ENCODE assay signal across 24 cellular contexts in the genomic region with DNA sequence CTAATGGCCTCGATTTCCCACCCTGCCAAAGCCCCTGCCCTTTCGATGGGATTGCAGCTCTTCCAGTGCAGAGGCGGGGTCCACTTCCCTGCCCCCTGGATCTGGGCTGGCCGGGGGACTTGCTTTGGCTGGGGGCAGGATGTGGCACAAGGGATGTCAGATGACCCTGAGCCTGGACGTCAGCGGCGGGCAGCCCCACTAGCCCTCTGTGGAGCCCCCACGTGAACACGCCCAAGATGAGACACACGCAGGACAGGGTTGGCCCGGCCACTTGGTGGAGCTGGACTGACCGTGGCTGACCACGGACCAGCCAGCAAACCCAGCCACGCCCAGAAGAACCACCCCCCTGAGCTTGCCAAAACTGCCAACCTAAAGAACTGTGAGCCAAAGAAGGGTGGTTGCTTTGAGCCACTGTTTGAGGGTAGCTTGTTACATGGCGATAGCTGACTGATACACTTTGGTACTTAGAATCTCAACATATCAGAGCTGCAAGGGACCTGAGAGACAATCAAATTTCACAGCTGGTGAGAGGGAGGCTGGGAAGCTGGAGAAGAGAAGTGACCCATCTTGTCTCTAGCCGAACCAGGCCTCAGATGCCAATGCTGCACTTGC. TPM values are rescaled to one million over a fixed set of nuclear protein-coding genes. Genes with fewer than 3 reads are reported as not detected.
DNase-seq lines count a peak whose midpoint lies in the region; ATAC-seq, FAIRE-seq and TF ChIP-seq lines count a peak whose summit lies in the region.
"Had no signal": no experiment of that assay in that cellular context is flagged by ENCODE, and none has a peak within 500 bp of the region (broad histone marks: within the 10 kb centered on the region; RNA-seq: fewer than 3 reads in every experiment).

No MANE protein-coding gene starts in this region.

- intact Hi-C loops in IMR-90 (cut with micrococcal nuclease): no loop called here
- intact Hi-C loops in K562 (cut with micrococcal nuclease): no loop called here
- intact Hi-C loops in posterior cingulate gyrus (cut with DNase I): no loop called here

- TF ChIP-seq POLR2A in IMR-90 (IDR thresholded peaks at IDR 0.05; ENCODE audit: low read depth, low read length) (no peak), K562 (conservative IDR thresholded peaks at IDR 0.05) (no peak)

- H2BK5ac ChIP-seq in IMR-90 (ENCODE audit: low read depth, low read length, poor library complexity, severe bottlenecking): no peak overlapping the region

- H3K9me1 ChIP-seq in IMR-90 (ENCODE audit: insufficient read depth, low read length) (no peaks in the 10 kb centered on the region), K562 (ENCODE audit: control insufficient read depth, insufficient read depth, low read length) (peaks cover 8% of the 10 kb centered on the region)

- H3K9me3 ChIP-seq in BLaER1 treated with 17β-estradiol and CSF1 and Interleukin-3, amounts not matched to agents 10 nM and 100 nM (replicated peaks in 1 of 11): peaks cover 0 to 10% (median 0%) of the 10 kb centered on the region in 11 experiments; a peak in 2 of 22 replicates
- H3K9me3 ChIP-seq in IMR-90 (ENCODE audit: control insufficient read depth, insufficient read depth, low read length) (peaks cover 4% of the 10 kb centered on the region), K562 (replicated peaks; ENCODE audit: control insufficient read depth, insufficient read depth, low read depth, low read length) (no peaks in the 10 kb centered on the region), Karpas-422 (ENCODE audit: low read length) (no peaks in the 10 kb centered on the region)
- H3K9me3 ChIP-seq: HAP-1 had no signal

- H2AK9ac ChIP-seq in IMR-90 (replicated peaks; ENCODE audit: low read depth, low read length, poor library complexity): no peak overlapping the region

- no peak overlapping the region for H2BK20ac ChIP-seq in IMR-90 (ENCODE audit: low read depth, low read length)

- H3K4me1 ChIP-seq in BLaER1 treated with 17β-estradiol and CSF1 and Interleukin-3, amounts not matched to agents 10 nM and 100 nM: peaks cover 13 to 91% (median 85%) of the 10 kb centered on the region in 10 experiments
- no peaks in the 10 kb centered on the region; the same call in 1 of the 2 replicates for H3K4me1 ChIP-seq in IMR-90 (ENCODE audit: control insufficient read depth, insufficient read depth, low read length)
- H3K4me1 ChIP-seq in K562 (replicated peaks in 1 of 2; ENCODE audit: control insufficient read depth in 2 of 2, insufficient read depth in 2 of 2, low read length in 2 of 2): peaks cover 0 to 55% of the 10 kb centered on the region in 2 experiments; a peak in 3 of 5 replicates
- H3K4me1 ChIP-seq in Karpas-422 (ENCODE audit: low read length): no peaks in the 10 kb centered on the region
- H3K4me1 ChIP-seq: HAP-1 had no signal

- H3K27me3 Mint-ChIP-seq in glutamatergic neuron (ENCODE audit: unreplicated experiment): peaks cover 17% of the 10 kb centered on the region

- no peak overlapping the region for H3K23ac ChIP-seq in IMR-90 (ENCODE audit: low read depth, low read length)

- no peak overlapping the region for H3K56ac ChIP-seq in IMR-90 (ENCODE audit: extremely low read depth, insufficient read depth, low read length)

- peak overlapping the region; percentile 21 for H2AFZ ChIP-seq in IMR-90 (replicated peaks; ENCODE audit: low read length, poor library complexity)
- H2AFZ ChIP-seq in K562 (ENCODE audit: low read depth, low read length): no peak overlapping the region
- H2AFZ ChIP-seq in Karpas-422 (ENCODE audit: low read length): no peak overlapping the region
- H2AFZ ChIP-seq: GM23338 had no signal

- H2BK15ac ChIP-seq in IMR-90 (ENCODE audit: low read depth, low read length): no peak overlapping the region

- no peak overlapping the region for H3K14ac ChIP-seq in IMR-90 (replicated peaks; ENCODE audit: low read depth, low read length)

- 95% methylated on average over 3 of the region's 16 CpGs; no CpG with 5 or more reads in 1 of the 2 experiments for WGBS in IMR-90 (ENCODE audit: extremely low coverage in 2 of 2, insufficient read length in 1 of 2), 2 experiments
- 94% methylated on average over 16 of the region's 16 CpGs for WGBS in K562 (ENCODE audit: insufficient coverage, low coverage, missing lambda C conversion rate)

- peaks cover 32% of the 10 kb centered on the region for H3K4me1 Mint-ChIP-seq in glutamatergic neuron (ENCODE audit: low read depth, unreplicated experiment)
- H3K4me1 Mint-ChIP-seq: CD14-positive monocyte; CD8-positive, alpha-beta memory T cell had no signal

- TF ChIP-seq RAD21 in IMR-90 (IDR thresholded peaks at IDR 0.05; ENCODE audit: low read length) (no peak), K562 (CRISPR knock-in tag; conservative IDR thresholded peaks at IDR 0.05 in 1 of 2, IDR thresholded peaks at IDR 0.05 in 1 of 2) (no peak)

- dilution Hi-C loops in IMR-90 (cut with HindIII; ENCODE audit: low sequenced_read_pairs, unreplicated experiment): no loop called here

- no peak overlapping the region for H2AK5ac ChIP-seq in IMR-90 (ENCODE audit: low read depth, low read length)

- CTCF ChIA-PET in IMR-90 (lab: Yijun Ruan, JAX) (no interaction called here), K562 (lab: Yijun Ruan, JAX; ENCODE audit: low intra/inter-chr PET ratio) (no interaction called here)

- H3K36me3 Mint-ChIP-seq in glutamatergic neuron (ENCODE audit: unreplicated experiment): peaks cover 12% of the 10 kb centered on the region
- H3K36me3 Mint-ChIP-seq: CD8-positive, alpha-beta memory T cell had no signal

- TF ChIP-seq CTCF in IMR-90 (conservative IDR thresholded peaks at IDR 0.05; ENCODE audit: low read depth, low read length) (no peak), K562 (IDR thresholded peaks at IDR 0.05 in 2 of 3, conservative IDR thresholded peaks at IDR 0.05 in 1 of 3; ENCODE audit: insufficient read depth in 2 of 3, low read depth in 1 of 3, low read length in 3 of 3) (no peak), glutamatergic neuron (IDR thresholded peaks at IDR 0.05; ENCODE audit: partially characterized antibody, unreplicated experiment) (no peak), foreskin fibroblast (IDR thresholded peaks at IDR 0.05; ENCODE audit: low read depth, low read length) (no peak)

- peak overlapping the region in 4 of 11 experiments; percentile 50 to 59 (median 57); a peak in 3 of 22 replicates for H3K9ac ChIP-seq in BLaER1 treated with 17β-estradiol and CSF1 and Interleukin-3, amounts not matched to agents 10 nM and 100 nM
- H3K9ac ChIP-seq in IMR-90 (ENCODE audit: low read depth, low read length) (no peak overlapping the region), K562 (ENCODE audit: insufficient read depth in 1 of 2, low read depth in 2 of 2, low read length in 2 of 2) (no peak overlapping the region; a peak in 1 of 4 replicates), Karpas-422 (ENCODE audit: low read length) (no peak overlapping the region)

- no TSS peak for BruUV-seq in IMR-90 (replicated peaks; lab: Mats Ljungman, UMichigan)
- no TSS peak for BruUV-seq in K562 (replicated peaks; lab: Mats Ljungman, UMichigan)

- peaks cover 21% of the 10 kb centered on the region for H3K9me3 Mint-ChIP-seq in glutamatergic neuron (ENCODE audit: unreplicated experiment)
- H3K9me3 Mint-ChIP-seq: CD4-positive, alpha-beta T cell; CD8-positive, alpha-beta memory T cell had no signal

- no peak overlapping the region for H4K5ac ChIP-seq in IMR-90 (ENCODE audit: low read depth, low read length)

- peaks cover 94% of the 10 kb centered on the region for H3K79me2 ChIP-seq in K562 (ENCODE audit: control insufficient read depth, insufficient read depth, low read length)
- no peaks in the 10 kb centered on the region for H3K79me2 ChIP-seq in Karpas-422 (ENCODE audit: low read length)

- peak overlapping the region in 1 of 11 experiments; percentile 60; a peak in 2 of 22 replicates for H3K27ac ChIP-seq in BLaER1 treated with 17β-estradiol and CSF1 and Interleukin-3, amounts not matched to agents 10 nM and 100 nM
- H3K27ac ChIP-seq in IMR-90 (ENCODE audit: insufficient read depth, low read length): no peak overlapping the region
- H3K27ac ChIP-seq in K562 (ENCODE audit: extremely low read depth, low read depth, low read length): no peak overlapping the region
- H3K27ac ChIP-seq in Karpas-422 (ENCODE audit: low read length): no peak overlapping the region

- FAIRE-seq in K562 (lab: Jason Lieb, UNC): no peak
- FAIRE-seq: D721Med, GM12878, GM19239, H54 had no signal

- H4K8ac ChIP-seq in IMR-90 (ENCODE audit: low read depth in 2 of 2, low read length in 2 of 2): no peak overlapping the region

- H3K4me2 ChIP-seq in BLaER1 treated with 17β-estradiol and CSF1 and Interleukin-3, amounts not matched to agents 10 nM and 100 nM: peak overlapping the region in 10 of 11 experiments; percentile 16 to 92 (median 88); a peak in 18 of 22 replicates
- no peak overlapping the region for H3K4me2 ChIP-seq in IMR-90 (ENCODE audit: low read depth, low read length)
- no peak overlapping the region for H3K4me2 ChIP-seq in K562 (ENCODE audit: insufficient read depth, low read length)
- H3K4me2 ChIP-seq in Karpas-422 (ENCODE audit: low read depth, low read length, poor library complexity, severe bottlenecking): no peak overlapping the region
- H3K4me2 ChIP-seq: GM23338 had no signal

- POLR2A ChIA-PET in IMR-90 (lab: Charles Lee; ENCODE audit: unreplicated experiment): no interaction called here
- POLR2A ChIA-PET in K562 (lab: Yijun Ruan, JAX): interaction anchor here (0.6 to 0.7 kb wide), 2 partner anchors 63 to 201 kb away, joined by 3 to 4 read pairs; no protein-coding TSS in a partner anchor

- H3K4me3 Mint-ChIP-seq in glutamatergic neuron (ENCODE audit: unreplicated experiment): no peak overlapping the region
- H3K4me3 Mint-ChIP-seq: CD14-positive monocyte; CD4-positive, alpha-beta T cell; CD8-positive, alpha-beta memory T cell; GM23338 had no signal

- DNase-seq in IMR-90 (no peak), K562 (ENCODE audit: extremely low read depth in 1 of 4, low spot score in 3 of 4) (no peak), glutamatergic neuron (no peak), foreskin fibroblast (no peak), Karpas-422 (no peak), posterior cingulate gyrus (no peak), SIG-M5 (lab: John Stamatoyannopoulos, UW) (no peak)
- DNase-seq: CD4-positive, alpha-beta T cell; CD8-positive, alpha-beta memory T cell; DMS 273 treated with DMSO at 0.1 percent for 48 hours; DMS79; EL; GDM1 had no signal

- no peak for TF ChIP-seq EP300 in K562 (IDR thresholded peaks at IDR 0.05; ENCODE audit: low read length)

- no peak overlapping the region for H4K91ac ChIP-seq in IMR-90 (ENCODE audit: insufficient read depth, low read depth, low read length)

- peaks cover 63 to 91% (median 85%) of the 10 kb centered on the region in 11 experiments; a peak in 21 of 22 replicates for H4K20me1 ChIP-seq in BLaER1 treated with 17β-estradiol and CSF1 and Interleukin-3, amounts not matched to agents 10 nM and 100 nM
- H4K20me1 ChIP-seq in IMR-90 (ENCODE audit: insufficient read depth, low read length) (no peaks in the 10 kb centered on the region; the same call in 1 of the 2 replicates), K562 (replicated peaks; ENCODE audit: control insufficient read depth, insufficient read depth, low read length) (peaks cover 58% of the 10 kb centered on the region), Karpas-422 (ENCODE audit: insufficient read depth, low read depth, low read length) (no peaks in the 10 kb centered on the region)

- ATAC-seq in IMR-90 (ENCODE audit: low read depth): no peak
- no peak for ATAC-seq in K562
- ATAC-seq: GM12878, GM23338 had no signal

- H3K9me2 ChIP-seq in Karpas-422 (replicated peaks; ENCODE audit: insufficient read depth, low read length): no peaks in the 10 kb centered on the region

- H3K4ac ChIP-seq in IMR-90 (ENCODE audit: low read depth, low read length): no peak overlapping the region

- peak overlapping the region; percentile 8 for H3K27ac Mint-ChIP-seq in glutamatergic neuron (ENCODE audit: unreplicated experiment)
- H3K27ac Mint-ChIP-seq: CD4-positive, alpha-beta T cell; CD8-positive, alpha-beta memory T cell; GM23338 had no signal

- no peaks in the 10 kb centered on the region for H3K79me1 ChIP-seq in IMR-90 (ENCODE audit: low read depth in 1 of 2, low read length in 2 of 2)

- peaks cover 0 to 12% (median 3%) of the 10 kb centered on the region in 11 experiments; a peak in 10 of 22 replicates for H3K36me3 ChIP-seq in BLaER1 treated with 17β-estradiol and CSF1 and Interleukin-3, amounts not matched to agents 10 nM and 100 nM
- H3K36me3 ChIP-seq in IMR-90 (ENCODE audit: control insufficient read depth, insufficient read depth, low read length): no peaks in the 10 kb centered on the region
- peaks cover 87% of the 10 kb centered on the region for H3K36me3 ChIP-seq in K562 (ENCODE audit: control insufficient read depth, insufficient read depth, low read length)
- H3K36me3 ChIP-seq in Karpas-422 (ENCODE audit: insufficient read depth, low read length): no peaks in the 10 kb centered on the region
- H3K36me3 ChIP-seq: HAP-1 had no signal

- no peak overlapping the region for H3K18ac ChIP-seq in IMR-90 (ENCODE audit: low read depth, low read length)

- H3K4me3 ChIP-seq in BLaER1 treated with 17β-estradiol and CSF1 and Interleukin-3, amounts not matched to agents 10 nM and 100 nM: no peak overlapping the region
- H3K4me3 ChIP-seq in IMR-90 (ENCODE audit: insufficient read depth, low read depth, low read length): no peak overlapping the region
- H3K4me3 ChIP-seq in K562: no peak overlapping the region
- no peak overlapping the region for H3K4me3 ChIP-seq in foreskin fibroblast (ENCODE audit: low read depth in 1 of 2, low read length in 2 of 2)
- no peak overlapping the region for H3K4me3 ChIP-seq in Karpas-422 (ENCODE audit: low read length)
- H3K4me3 ChIP-seq: GM12878, GM23338, HAP-1 had no signal

- peaks cover 0 to 31% (median 0%) of the 10 kb centered on the region in 11 experiments; a peak in 3 of 22 replicates for H3K27me3 ChIP-seq in BLaER1 treated with 17β-estradiol and CSF1 and Interleukin-3, amounts not matched to agents 10 nM and 100 nM
- H3K27me3 ChIP-seq in IMR-90 (ENCODE audit: control insufficient read depth, insufficient read depth, low read length) (peaks cover 14% of the 10 kb centered on the region; the same call in 1 of the 2 replicates), K562 (ENCODE audit: control insufficient read depth in 2 of 2, insufficient read depth in 2 of 2, low read length in 2 of 2) (no peaks in the 10 kb centered on the region), Karpas-422 (ENCODE audit: low read length) (no peaks in the 10 kb centered on the region)

- H2BK120ac ChIP-seq in IMR-90 (ENCODE audit: low read depth, low read length): no peak overlapping the region

- in situ Hi-C loops in IMR-90 (cut with MboI; ENCODE audit: low sequenced_read_pairs): no loop called here
- in situ Hi-C loops in K562 (cut with MboI): no loop called here

RNA-seq across cellular contexts. Expression of a gene that starts 46.6 kb away (rescaled TPM):
- not detected in 2 replicates for total RNA-seq in IMR-90 (2012; rRNA removed)
- not detected in 2 replicates for polyA plus RNA-seq in IMR-90 (2012; rRNA removed)
- polyA plus RNA-seq in IMR-90 (2012; cell fraction: cytosol; rRNA removed): not detected in 2 replicates
- polyA plus RNA-seq in IMR-90 (2012; cell fraction: nucleus; rRNA removed; ENCODE audit: low replicate concordance): not detected in 2 replicates
- total RNA-seq in K562 (2011; cell fraction: chromatin; rRNA removed; ENCODE audit: low replicate concordance): 0.46 and 2.2 TPM in 2 replicates
- 0.26 and 0.50 TPM in 2 replicates for total RNA-seq in K562 (2011; cell fraction: nucleolus; rRNA removed)
- 0.29 and 0.99 TPM in 2 replicates for total RNA-seq in K562 (2011; cell fraction: nucleoplasm; rRNA removed)
- total RNA-seq in K562 (2014; rRNA removed): 0.32 TPM in 1 of 2 replicates, not detected in the other
- total RNA-seq in K562 (2014; rRNA removed; fragmentation: Illumina TruSeq; extraction: Trizol): not detected in 2 replicates
- 0.19 TPM in 1 of 2 replicates, not detected in the other for total RNA-seq in K562 (2015; rRNA removed; fragmentation: Illumina TruSeq; extraction: Trizol)
- total RNA-seq in K562 (2021): 0.29 TPM in 1 of 2 replicates, not detected in the other
- polyA plus RNA-seq in K562 (2011; rRNA removed): not detected in 2 replicates
- not detected in 2 replicates for polyA plus RNA-seq in K562 (2011; cell fraction: cytosol; rRNA removed)
- 0.55 and 0.58 TPM in 2 replicates for polyA plus RNA-seq in K562 (2011; cell fraction: nucleus; rRNA removed)
- 0.29 and 0.71 TPM in 2 replicates for polyA plus RNA-seq in K562 (2012)
- not detected in 2 replicates for polyA plus RNA-seq in K562 (2014; fragmentation: Illumina TruSeq; extraction: Trizol)
- polyA plus RNA-seq in K562 (2014; fragmentation: Nextera tagmentation; extraction: Ambion mirVana): not detected
- polyA plus RNA-seq in K562 (2014; rRNA removed): 0.11 TPM in 1 of 2 replicates, not detected in the other
- not detected in 2 replicates for polyA minus RNA-seq in K562 (2011; rRNA and poly(A)+ RNA removed)
- not detected in 2 replicates for polyA minus RNA-seq in K562 (2011; cell fraction: cytosol; rRNA and poly(A)+ RNA removed)
- polyA minus RNA-seq in K562 (2011; cell fraction: nucleus; rRNA and poly(A)+ RNA removed): not detected in 2 replicates
- total RNA-seq in glutamatergic neuron (ENCODE audit: unreplicated experiment): 3.9 TPM
- total RNA-seq in Karpas-422 (2014; rRNA removed; shearing (Covaris generic); ENCODE audit: low replicate concordance): not detected in 2 replicates
- total RNA-seq: A172; A673; CD4-positive, alpha-beta T cell; CD8-positive, alpha-beta memory T cell; GM12878; GM23338 had no signal
- polyA plus RNA-seq: BJ; CD14-positive monocyte; CD8-positive, alpha-beta memory T cell; GM12878; GM23338 had no signal

RNA-seq across cellular contexts. Expression of a gene that starts 56.2 kb away (rescaled TPM):
- total RNA-seq in IMR-90 (2012; rRNA removed) (84.2 and 102 TPM in 2 replicates), K562 (2014; rRNA removed) (60.4 and 77.5 TPM in 2 replicates), K562 (2014; rRNA removed; fragmentation: Illumina TruSeq; extraction: Trizol) (92.6 and 126 TPM in 2 replicates), K562 (2015; rRNA removed; fragmentation: Illumina TruSeq; extraction: Trizol) (61.1 and 69.1 TPM in 2 replicates), K562 (2021) (89.1 and 92.6 TPM in 2 replicates), glutamatergic neuron (ENCODE audit: unreplicated experiment) (50.6 TPM)
- polyA plus RNA-seq in IMR-90 (2012; rRNA removed) (109 and 112 TPM in 2 replicates), K562 (2011; rRNA removed) (124 and 163 TPM in 2 replicates), K562 (2014; fragmentation: Illumina TruSeq; extraction: Trizol) (97.5 and 104 TPM in 2 replicates), K562 (2014; fragmentation: Nextera tagmentation; extraction: Ambion mirVana) (100 to 1,000 TPM; 345 to 398 TPM), K562 (2014; rRNA removed) (92.4 and 99.1 TPM in 2 replicates)
- 69.3 and 87.7 TPM in 2 replicates for polyA plus RNA-seq in IMR-90 (2012; cell fraction: cytosol; rRNA removed)
- 45.7 and 54.3 TPM in 2 replicates for polyA plus RNA-seq in IMR-90 (2012; cell fraction: nucleus; rRNA removed; ENCODE audit: low replicate concordance)
- total RNA-seq in K562 (2011; cell fraction: chromatin; rRNA removed; ENCODE audit: low replicate concordance): 43.1 and 83.7 TPM in 2 replicates
- total RNA-seq in K562 (2011; cell fraction: nucleolus; rRNA removed): 64.3 and 69.7 TPM in 2 replicates
- 53.0 and 53.7 TPM in 2 replicates for total RNA-seq in K562 (2011; cell fraction: nucleoplasm; rRNA removed)
- polyA plus RNA-seq in K562 (2011; cell fraction: cytosol; rRNA removed): 94.2 and 150 TPM in 2 replicates
- 96.2 and 120 TPM in 2 replicates for polyA plus RNA-seq in K562 (2011; cell fraction: nucleus; rRNA removed)
- 69.9 and 168 TPM in 2 replicates for polyA plus RNA-seq in K562 (2012)
- polyA minus RNA-seq in K562 (2011; rRNA and poly(A)+ RNA removed): 28.3 and 55.3 TPM in 2 replicates
- polyA minus RNA-seq in K562 (2011; cell fraction: cytosol; rRNA and poly(A)+ RNA removed): 24.9 and 30.9 TPM in 2 replicates
- polyA minus RNA-seq in K562 (2011; cell fraction: nucleus; rRNA and poly(A)+ RNA removed): 30.4 and 33.3 TPM in 2 replicates
- total RNA-seq in Karpas-422 (2014; rRNA removed; shearing (Covaris generic); ENCODE audit: low replicate concordance): 58.0 and 84.6 TPM in 2 replicates

RNA-seq across cellular contexts. Expression of a gene that starts 56.4 kb away (rescaled TPM):
- total RNA-seq in IMR-90 (2012; rRNA removed) (7.2 TPM in 2 replicates), K562 (2014; rRNA removed) (3.4 and 5.4 TPM in 2 replicates), K562 (2014; rRNA removed; fragmentation: Illumina TruSeq; extraction: Trizol) (2.4 and 4.1 TPM in 2 replicates), K562 (2015; rRNA removed; fragmentation: Illumina TruSeq; extraction: Trizol) (5.6 and 5.9 TPM in 2 replicates), K562 (2021) (12.3 and 13.2 TPM in 2 replicates), glutamatergic neuron (ENCODE audit: unreplicated experiment) (31.7 TPM)
- polyA plus RNA-seq in IMR-90 (2012; rRNA removed) (30.2 and 32.5 TPM in 2 replicates), K562 (2011; rRNA removed) (3.9 and 4.3 TPM in 2 replicates), K562 (2014; fragmentation: Illumina TruSeq; extraction: Trizol) (6.0 and 7.0 TPM in 2 replicates), K562 (2014; fragmentation: Nextera tagmentation; extraction: Ambion mirVana) (under 1 TPM; 0.38 to 0.63 TPM), K562 (2014; rRNA removed) (6.7 and 8.6 TPM in 2 replicates)
- polyA plus RNA-seq in IMR-90 (2012; cell fraction: cytosol; rRNA removed): 28.6 and 42.1 TPM in 2 replicates
- 24.8 and 44.6 TPM in 2 replicates for polyA plus RNA-seq in IMR-90 (2012; cell fraction: nucleus; rRNA removed; ENCODE audit: low replicate concordance)
- 69.8 and 180 TPM in 2 replicates for total RNA-seq in K562 (2011; cell fraction: chromatin; rRNA removed; ENCODE audit: low replicate concordance)
- total RNA-seq in K562 (2011; cell fraction: nucleolus; rRNA removed): 70.5 and 71.6 TPM in 2 replicates
- total RNA-seq in K562 (2011; cell fraction: nucleoplasm; rRNA removed): 50.8 and 56.2 TPM in 2 replicates
- polyA plus RNA-seq in K562 (2011; cell fraction: cytosol; rRNA removed): 3.9 and 9.1 TPM in 2 replicates
- polyA plus RNA-seq in K562 (2011; cell fraction: nucleus; rRNA removed): 20.2 and 34.5 TPM in 2 replicates
- 11.1 and 16.0 TPM in 2 replicates for polyA plus RNA-seq in K562 (2012)
- polyA minus RNA-seq in K562 (2011; rRNA and poly(A)+ RNA removed): 1.9 and 3.7 TPM in 2 replicates
- 3.2 and 3.3 TPM in 2 replicates for polyA minus RNA-seq in K562 (2011; cell fraction: cytosol; rRNA and poly(A)+ RNA removed)
- polyA minus RNA-seq in K562 (2011; cell fraction: nucleus; rRNA and poly(A)+ RNA removed): 7.0 and 7.8 TPM in 2 replicates
- 18.1 and 26.8 TPM in 2 replicates for total RNA-seq in Karpas-422 (2014; rRNA removed; shearing (Covaris generic); ENCODE audit: low replicate concordance)

Comparison
In these comparisons a context has a peak if more than half of its experiments do, and no peak if none do; other contexts are left out.
1. H3K4me2 ChIP-seq: peak in BLaER1 treated with 17β-estradiol and CSF1 and Interleukin-3, amounts not matched to agents 10 nM and 100 nM (10 of 11); none in IMR-90 (single experiment), K562 (single experiment) and Karpas-422 (single experiment).